In the genomic region with DNA sequence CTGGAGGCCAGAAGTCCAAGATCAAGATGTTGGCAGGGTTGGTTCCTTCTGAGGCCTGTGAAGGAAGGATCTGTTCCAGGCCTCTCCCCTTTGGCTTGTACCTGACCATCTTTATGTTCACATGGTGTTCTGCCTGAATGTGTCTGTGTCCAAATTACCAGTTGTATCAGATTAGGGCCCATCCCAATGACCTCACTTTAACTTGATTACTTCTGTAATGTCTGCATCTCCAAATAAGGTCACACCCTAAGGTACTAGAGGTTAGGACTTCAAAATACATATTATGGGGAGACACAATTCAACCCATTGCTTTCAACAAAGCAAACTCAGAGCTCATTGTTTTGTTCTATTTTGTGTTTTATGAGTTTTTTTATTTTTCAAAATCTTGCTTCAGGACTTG, we compare ENCODE assay signal across 27 cellular contexts.
A peak's percentile ranks its signal among the peaks of the same experiment; 100 is the strongest.
DNase-seq lines count a peak whose midpoint lies in the region; ATAC-seq, FAIRE-seq and TF ChIP-seq lines count a peak whose summit lies in the region.
"Had no signal": no experiment of that assay in that cellular context is flagged by ENCODE, and none has a peak within 500 bp of the region (broad histone marks: within the 10 kb centered on the region; RNA-seq: fewer than 3 reads in every experiment).

No MANE protein-coding gene starts in this region.

- CTCF ChIA-PET in activated CD4-positive, alpha-beta T cell treated with anti-CD3 and anti-CD28 coated beads for 36 hours (lab: Charles Lee) = interaction anchor here (0.6 to 1.3 kb wide), 7 partner anchors 9 to 244 kb away, joined by 3 to 9 read pairs (median 4); a partner anchor contains a TSS
- CTCF ChIA-PET in activated B cell treated with CpG ODN at 0.5 μM for 24 hours (lab: Charles Lee) = interaction anchor here (1.2 to 5.0 kb wide), 3 partner anchors 63 to 237 kb away, joined by 3 to 111 read pairs (median 33); a partner anchor contains a TSS

- H3K4me1 Mint-ChIP-seq in activated CD4-positive, alpha-beta T cell treated with anti-CD3 and anti-CD28 coated beads for 36 hours = peaks cover 56% of the 10 kb centered on the region
- H3K4me1 Mint-ChIP-seq in activated B cell treated with CpG ODN at 0.5 μM for 24 hours = peaks cover 30% of the 10 kb centered on the region
- peaks cover 61% of the 10 kb centered on the region for H3K4me1 Mint-ChIP-seq in stimulated activated effector memory CD8-positive, alpha-beta T cell treated with anti-CD3 and anti-CD28 coated beads, Interleukin-12 subunit alpha, Interleukin-12 subunit beta, amount 100 ng/mL, for 72 hours

- intact Hi-C loops in activated CD4-positive, alpha-beta T cell treated with anti-CD3 and anti-CD28 coated beads for 36 hours (cut with DNase I, micrococcal nuclease) = no loop called here
- intact Hi-C loops in activated B cell treated with CpG ODN at 0.5 μM for 24 hours (cut with micrococcal nuclease) = no loop called here

- H3K36me3 Mint-ChIP-seq in activated CD4-positive, alpha-beta T cell treated with anti-CD3 and anti-CD28 coated beads for 36 hours (ENCODE audit: low read depth) = peaks cover 10% of the 10 kb centered on the region
- no peaks in the 10 kb centered on the region for H3K36me3 Mint-ChIP-seq in activated B cell treated with CpG ODN at 0.5 μM for 24 hours (ENCODE audit: low read depth)
- H3K36me3 Mint-ChIP-seq in stimulated activated effector memory CD8-positive, alpha-beta T cell treated with anti-CD3 and anti-CD28 coated beads, Interleukin-12 subunit alpha, Interleukin-12 subunit beta, amount 100 ng/mL, for 72 hours = peaks cover 8% of the 10 kb centered on the region
- H3K36me3 Mint-ChIP-seq: CD8-positive, alpha-beta T cell had no signal

- H3K9me3 Mint-ChIP-seq in activated CD4-positive, alpha-beta T cell treated with anti-CD3 and anti-CD28 coated beads for 36 hours (ENCODE audit: low read depth) = peaks cover 9% of the 10 kb centered on the region
- H3K9me3 Mint-ChIP-seq in activated B cell treated with CpG ODN at 0.5 μM for 24 hours = peaks cover 7% of the 10 kb centered on the region
- H3K9me3 Mint-ChIP-seq in stimulated activated effector memory CD8-positive, alpha-beta T cell treated with anti-CD3 and anti-CD28 coated beads, Interleukin-12 subunit alpha, Interleukin-12 subunit beta, amount 100 ng/mL, for 72 hours = peaks cover 13% of the 10 kb centered on the region

- POLR2A ChIA-PET in activated CD4-positive, alpha-beta T cell treated with anti-CD3 and anti-CD28 coated beads for 36 hours (lab: Charles Lee) = no interaction called here
- POLR2A ChIA-PET in activated B cell treated with CpG ODN at 0.5 μM for 24 hours (lab: Charles Lee) = interaction anchor here (5.0 kb wide), 1 partner anchor 73 kb away, joined by 60 read pairs; a partner anchor contains a TSS

- ATAC-seq in activated CD4-positive, alpha-beta T cell treated with anti-CD3 and anti-CD28 coated beads for 36 hours = no peak
- ATAC-seq in activated B cell treated with CpG ODN at 0.5 μM for 24 hours (ENCODE audit: low read depth) (no peak), GM21529 (IDR thresholded peaks at IDR 0.05; ENCODE audit: unreplicated experiment) (no peak)
- ATAC-seq in stimulated activated effector memory CD8-positive, alpha-beta T cell treated with anti-CD3 and anti-CD28 coated beads, Interleukin-12 subunit alpha, Interleukin-12 subunit beta, amount 100 ng/mL, for 72 hours = no peak
- ATAC-seq: CD8-positive, alpha-beta T cell; HCT116; Right ventricle myocardium inferior; SK-N-SH treated with all-trans-retinoic acid at 6 μM for 48 hours had no signal

- no peak for DNase-seq in activated CD4-positive, alpha-beta T cell treated with anti-CD3 and anti-CD28 coated beads for 36 hours
- no peak for DNase-seq in activated CD4-positive, alpha-beta T cell treated with anti-CD3 and anti-CD28 coated beads for 48 hours
- DNase-seq in GM18507 (ENCODE audit: extremely low spot score, insufficient read length, low read depth) (no peak), activated B cell treated with CpG ODN at 0.5 μM for 24 hours (no peak), cerebellar cortex (ENCODE audit: low spot score) (no peak), iPS-NIHi7 (ENCODE audit: extremely low spot score) (no peak)
- no peak for DNase-seq in stimulated activated effector memory CD8-positive, alpha-beta T cell treated with anti-CD3 and anti-CD28 coated beads, Interleukin-12 subunit alpha, Interleukin-12 subunit beta, amount 100 ng/mL, for 72 hours (ENCODE audit: low spot score in 2 of 2)
- DNase-seq: Caco-2; CD8-positive, alpha-beta T cell; EL; GDM1; Karpas-422; NCI-H1105; NCI-H146; NCI-H1930; NCI-H2107; NCI-H524 treated with DMSO at 0.1 percent for 48 hours; NCI-H774; NK-92 treated with Interleukin-12 subunit alpha and Interleukin-12 subunit beta, amount 100 ng/mL, for 24 hours; PC-9; SJCRH30 had no signal

- H3K27ac Mint-ChIP-seq in activated CD4-positive, alpha-beta T cell treated with anti-CD3 and anti-CD28 coated beads for 36 hours = peak overlapping the region; percentile 21
- peak overlapping the region; percentile 31 for H3K27ac Mint-ChIP-seq in activated B cell treated with CpG ODN at 0.5 μM for 24 hours
- H3K27ac Mint-ChIP-seq in stimulated activated effector memory CD8-positive, alpha-beta T cell treated with anti-CD3 and anti-CD28 coated beads, Interleukin-12 subunit alpha, Interleukin-12 subunit beta, amount 100 ng/mL, for 72 hours = peak overlapping the region; percentile 8
- H3K27ac Mint-ChIP-seq: B cell; CD8-positive, alpha-beta T cell had no signal

- FAIRE-seq in GM18507 (lab: Jason Lieb, UNC) = peak; percentile 59

- no peaks in the 10 kb centered on the region for H3K27me3 Mint-ChIP-seq in activated CD4-positive, alpha-beta T cell treated with anti-CD3 and anti-CD28 coated beads for 36 hours
- no peaks in the 10 kb centered on the region for H3K27me3 Mint-ChIP-seq in activated B cell treated with CpG ODN at 0.5 μM for 24 hours
- H3K27me3 Mint-ChIP-seq: B cell, IgD-negative memory B cell had no signal

- no peak overlapping the region for H3K4me3 Mint-ChIP-seq in activated CD4-positive, alpha-beta T cell treated with anti-CD3 and anti-CD28 coated beads for 36 hours
- no peak overlapping the region for H3K4me3 Mint-ChIP-seq in activated B cell treated with CpG ODN at 0.5 μM for 24 hours
- no peak overlapping the region for H3K4me3 Mint-ChIP-seq in stimulated activated effector memory CD8-positive, alpha-beta T cell treated with anti-CD3 and anti-CD28 coated beads, Interleukin-12 subunit alpha, Interleukin-12 subunit beta, amount 100 ng/mL, for 72 hours
- H3K4me3 Mint-ChIP-seq: B cell; CD8-positive, alpha-beta T cell; IgD-negative memory B cell had no signal

- TF ChIP-seq CTCF in activated B cell treated with CpG ODN at 0.5 μM for 24 hours (IDR thresholded peaks at IDR 0.05) = no peak
